24 cellular contexts compared by ENCODE assay signal in genomic region chr13:53873558-53873957, GRCh38.
DNase-seq lines count a peak whose midpoint lies in the region; ATAC-seq, FAIRE-seq and TF ChIP-seq lines count a peak whose summit lies in the region.
"Had no signal": no experiment of that assay in that cellular context is flagged by ENCODE, and none has a peak within 500 bp of the region (broad histone marks: within the 10 kb centered on the region; RNA-seq: fewer than 3 reads in every experiment).

No MANE protein-coding gene starts in this region.

- no peaks in the 10 kb centered on the region for H3K23me2 ChIP-seq in H1 (ENCODE audit: low read depth, low read length)

- no peaks in the 10 kb centered on the region for H3K36me3 Mint-ChIP-seq in chondrocyte (ENCODE audit: low read depth)
- no peaks in the 10 kb centered on the region for H3K36me3 Mint-ChIP-seq in activated T-helper 2 cell treated with anti-CD3 and anti-CD28 coated beads, Interferon-gamma antibody, Interleukin-2, Interleukin-4, amounts not matched to agents 10 μg/mL and 5 μg/mL and 100 μg/mL, durations not matched to agents 14 hours and 24 hours and 36 hours (ENCODE audit: low read depth)
- H3K36me3 Mint-ChIP-seq: activated CD4-positive, alpha-beta memory T cell treated with anti-CD3 and anti-CD28 coated beads for 36 hours; activated naive CD4-positive, alpha-beta T cell treated with anti-CD3 and anti-CD28 coated beads, Interleukin-2, amount 50 U/mL, for 24 hours; natural killer cell had no signal

- no peaks in the 10 kb centered on the region for H3K27me3 ChIP-seq in H1 (replicated peaks in 1 of 4; ENCODE audit: control insufficient read depth in 3 of 4, extremely low read depth in 1 of 4, insufficient read depth in 3 of 4, low read length in 3 of 4)
- H3K27me3 ChIP-seq: sigmoid colon, upper lobe of left lung had no signal

- H4K8ac ChIP-seq in H1 (ENCODE audit: extremely low read depth, insufficient read depth, low read length): no peak overlapping the region

- H4K20me1 ChIP-seq in H1 (replicated peaks in 1 of 2; ENCODE audit: control insufficient read depth in 1 of 2, insufficient read depth in 2 of 2, low read length in 2 of 2): no peaks in the 10 kb centered on the region

- H3K4me3 ChIP-seq in H1 (ENCODE audit: extremely low read depth in 1 of 4, insufficient read depth in 2 of 4, low read depth in 3 of 4, low read length in 4 of 4): no peak overlapping the region; a peak in 1 of 8 replicates
- H3K4me3 ChIP-seq: HAP-1, sigmoid colon, upper lobe of left lung had no signal

- no peaks in the 10 kb centered on the region for H3K9me3 Mint-ChIP-seq in chondrocyte (ENCODE audit: low read depth)
- peaks cover 20% of the 10 kb centered on the region for H3K9me3 Mint-ChIP-seq in activated T-helper 2 cell treated with anti-CD3 and anti-CD28 coated beads, Interferon-gamma antibody, Interleukin-2, Interleukin-4, amounts not matched to agents 10 μg/mL and 5 μg/mL and 100 μg/mL, durations not matched to agents 14 hours and 24 hours and 36 hours
- H3K9me3 Mint-ChIP-seq: activated naive CD4-positive, alpha-beta T cell treated with anti-CD3 and anti-CD28 coated beads, Interleukin-2, amount 50 U/mL, for 24 hours; stimulated activated naive CD8-positive, alpha-beta T cell treated with anti-CD3 and anti-CD28 coated beads, Interleukin-15, Interleukin-2, amounts not matched to agents 100 ng/mL and 50 ng/mL, for 24 hours had no signal

- TF ChIP-seq CTCF in H1 (IDR thresholded peaks at IDR 0.05; ENCODE audit: control extremely low read depth in 1 of 3, insufficient read depth in 1 of 3, low read depth in 1 of 3, low read length in 3 of 3): no peak
- no peak for TF ChIP-seq CTCF in chondrocyte (IDR thresholded peaks at IDR 0.05)

- H3K4me2 ChIP-seq in H1 (ENCODE audit: insufficient read depth in 1 of 2, low read depth in 2 of 2, low read length in 2 of 2): peak overlapping the region; percentile 14 to 26; a peak in 2 of 4 replicates

- no peak overlapping the region for H4K5ac ChIP-seq in H1 (ENCODE audit: insufficient read length, low read depth, low read length)

- no peak overlapping the region for H2BK15ac ChIP-seq in H1 (ENCODE audit: low read length)

- H2BK120ac ChIP-seq in H1 (replicated peaks; ENCODE audit: low read depth, low read length): no peak overlapping the region

- ATAC-seq in GM19455 (IDR thresholded peaks at IDR 0.05; ENCODE audit: unreplicated experiment): no peak
- ATAC-seq: natural killer cell had no signal

- no peaks in the 10 kb centered on the region for H3K4me1 Mint-ChIP-seq in chondrocyte (ENCODE audit: low read depth)
- H3K4me1 Mint-ChIP-seq in activated T-helper 2 cell treated with anti-CD3 and anti-CD28 coated beads, Interferon-gamma antibody, Interleukin-2, Interleukin-4, amounts not matched to agents 10 μg/mL and 5 μg/mL and 100 μg/mL, durations not matched to agents 14 hours and 24 hours and 36 hours (ENCODE audit: low read depth): no peaks in the 10 kb centered on the region
- H3K4me1 Mint-ChIP-seq: activated naive CD4-positive, alpha-beta T cell treated with anti-CD3 and anti-CD28 coated beads, Interleukin-2, amount 50 U/mL, for 24 hours; natural killer cell had no signal

- no peak overlapping the region for H3K23ac ChIP-seq in H1 (ENCODE audit: insufficient read length)

- DNase-seq in DMS153 (lab: John Stamatoyannopoulos, UW) (peak; percentile 96), NCI-H1092 treated with DMSO at 0.1 percent for 48 hours (lab: John Stamatoyannopoulos, UW) (peak; percentile 13), NCI-H2171 treated with DMSO at 0.1 percent for 48 hours (lab: John Stamatoyannopoulos, UW) (peak; percentile 96), H1 (ENCODE audit: low read depth in 1 of 2, low spot score in 2 of 2) (peak in 1 of 2 experiments; percentile 17), GM19239 (ENCODE audit: insufficient read length, low spot score) (no peak), chondrocyte (ENCODE audit: low spot score) (no peak)
- DNase-seq in activated T-helper 2 cell treated with anti-CD3 and anti-CD28 coated beads, Interferon-gamma antibody, Interleukin-2, Interleukin-4, amounts not matched to agents 10 μg/mL and 5 μg/mL and 100 μg/mL, durations not matched to agents 14 hours and 24 hours and 36 hours (ENCODE audit: low spot score): no peak
- DNase-seq: activated CD4-positive, alpha-beta memory T cell treated with anti-CD3 and anti-CD28 coated beads for 36 hours; activated T-cell treated with anti-CD3 and anti-CD28 coated beads, Interleukin-2, amount 50 U/mL, for 1 hour; DMS79 treated with DMSO at 0.1 percent for 48 hours; kidney glomerular epithelial cell; mesendoderm; natural killer cell; NCI-H82; sigmoid colon; stimulated activated CD4-positive, alpha-beta T cell treated with anti-CD3 and anti-CD28 coated beads, Interleukin-2, amount 100 ng/mL, for 24 hours; upper lobe of left lung had no signal

- peak; percentile 19 for FAIRE-seq in H1 (lab: Jason Lieb, UNC)
- no peak for FAIRE-seq in GM19239 (lab: Jason Lieb, UNC)
- FAIRE-seq: astrocyte, endometrium had no signal

- H3K79me1 ChIP-seq in H1 (ENCODE audit: low read depth, low read length): no peaks in the 10 kb centered on the region

- no peak for TF ChIP-seq EP300 in H1 (IDR thresholded peaks at IDR 0.05; ENCODE audit: borderline replicate concordance in 1 of 2, low read depth in 2 of 2, low read length in 2 of 2)

- POLR2A ChIA-PET in H1 (lab: Charles Lee; ENCODE audit: partially characterized antibody): no interaction called here

- H3K27me3 Mint-ChIP-seq in chondrocyte (ENCODE audit: low read depth): no peaks in the 10 kb centered on the region
- H3K27me3 Mint-ChIP-seq in activated T-helper 2 cell treated with anti-CD3 and anti-CD28 coated beads, Interferon-gamma antibody, Interleukin-2, Interleukin-4, amounts not matched to agents 10 μg/mL and 5 μg/mL and 100 μg/mL, durations not matched to agents 14 hours and 24 hours and 36 hours (ENCODE audit: low read depth): no peaks in the 10 kb centered on the region
- H3K27me3 Mint-ChIP-seq: activated CD4-positive, alpha-beta memory T cell treated with anti-CD3 and anti-CD28 coated beads for 36 hours; activated naive CD4-positive, alpha-beta T cell treated with anti-CD3 and anti-CD28 coated beads, Interleukin-2, amount 50 U/mL, for 24 hours; stimulated activated naive CD8-positive, alpha-beta T cell treated with anti-CD3 and anti-CD28 coated beads, Interleukin-15, Interleukin-2, amounts not matched to agents 100 ng/mL and 50 ng/mL, for 24 hours had no signal

- H3K56ac ChIP-seq in H1 (replicated peaks; ENCODE audit: insufficient read length, low read depth, low read length): no peak overlapping the region

- WGBS in H1 (ENCODE audit: extremely low coverage in 1 of 2, insufficient coverage in 1 of 2, insufficient read length in 1 of 2, insufficient replicate concordance in 2 of 2, low coverage in 1 of 2, low lambda C conversion rate in 2 of 2, missing lambda C conversion rate in 1 of 2), 2 experiments: 66% methylated on average over 9 of the region's 15 CpGs; no CpG with 5 or more reads in 1 of the 2 experiments

- H3K4ac ChIP-seq in H1 (replicated peaks; ENCODE audit: insufficient read length, low read depth, low read length): no peak overlapping the region

- no peak overlapping the region for H3K9ac ChIP-seq in H1 (replicated peaks in 1 of 4; ENCODE audit: extremely low read depth in 1 of 4, low read depth in 3 of 4, low read length in 3 of 4)
- H3K9ac ChIP-seq: parathyroid adenoma had no signal

- no peak overlapping the region for H4K91ac ChIP-seq in H1 (replicated peaks; ENCODE audit: insufficient read length, low read length)

- no peak overlapping the region for H2AFZ ChIP-seq in H1 (ENCODE audit: low read length)
- H2AFZ ChIP-seq: parathyroid adenoma had no signal

- H3K79me2 ChIP-seq in H1 (ENCODE audit: control insufficient read depth in 1 of 2, insufficient read depth in 2 of 2, low read length in 2 of 2): no peaks in the 10 kb centered on the region
- H3K79me2 ChIP-seq: parathyroid adenoma had no signal

- H3K4me3 Mint-ChIP-seq in chondrocyte (ENCODE audit: unreplicated experiment): no peak overlapping the region
- H3K4me3 Mint-ChIP-seq in activated T-helper 2 cell treated with anti-CD3 and anti-CD28 coated beads, Interferon-gamma antibody, Interleukin-2, Interleukin-4, amounts not matched to agents 10 μg/mL and 5 μg/mL and 100 μg/mL, durations not matched to agents 14 hours and 24 hours and 36 hours (ENCODE audit: low read depth): no peak overlapping the region
- H3K4me3 Mint-ChIP-seq: activated CD4-positive, alpha-beta memory T cell treated with anti-CD3 and anti-CD28 coated beads for 36 hours; activated naive CD4-positive, alpha-beta T cell treated with anti-CD3 and anti-CD28 coated beads, Interleukin-2, amount 50 U/mL, for 24 hours; natural killer cell; stimulated activated naive CD8-positive, alpha-beta T cell treated with anti-CD3 and anti-CD28 coated beads, Interleukin-15, Interleukin-2, amounts not matched to agents 100 ng/mL and 50 ng/mL, for 24 hours had no signal

- intact Hi-C loops in activated T-helper 2 cell treated with anti-CD3 and anti-CD28 coated beads, Interferon-gamma antibody, Interleukin-2, Interleukin-4, amounts not matched to agents 10 μg/mL and 5 μg/mL and 100 μg/mL, durations not matched to agents 14 hours and 24 hours and 36 hours (cut with micrococcal nuclease): no loop called here

- no peak overlapping the region for H2AK5ac ChIP-seq in H1 (ENCODE audit: low read depth, low read length)

- no peak overlapping the region for H2BK5ac ChIP-seq in H1 (ENCODE audit: low read depth, low read length)

- TF ChIP-seq RAD21 in H1 (IDR thresholded peaks at IDR 0.05 in 1 of 2, conservative IDR thresholded peaks at IDR 0.05 in 1 of 2; ENCODE audit: low read depth in 2 of 2, low read length in 2 of 2): no peak

- no peak overlapping the region for H3K14ac ChIP-seq in H1 (ENCODE audit: insufficient read length)

- H3K9me3 ChIP-seq in H1 (ENCODE audit: insufficient read depth in 2 of 2, low read depth in 1 of 2, low read length in 1 of 2): no peaks in the 10 kb centered on the region
- H3K9me3 ChIP-seq: sigmoid colon, upper lobe of left lung had no signal

- no peaks in the 10 kb centered on the region for H3K4me1 ChIP-seq in H1 (replicated peaks in 1 of 4; ENCODE audit: control insufficient read depth in 3 of 4, insufficient read depth in 4 of 4, low read length in 3 of 4)
- H3K4me1 ChIP-seq: HAP-1, parathyroid adenoma, sigmoid colon, upper lobe of left lung had no signal

- H3K27ac Mint-ChIP-seq in chondrocyte (ENCODE audit: unreplicated experiment): no peak overlapping the region
- H3K27ac Mint-ChIP-seq in activated T-helper 2 cell treated with anti-CD3 and anti-CD28 coated beads, Interferon-gamma antibody, Interleukin-2, Interleukin-4, amounts not matched to agents 10 μg/mL and 5 μg/mL and 100 μg/mL, durations not matched to agents 14 hours and 24 hours and 36 hours: no peak overlapping the region
- H3K27ac Mint-ChIP-seq: activated CD4-positive, alpha-beta memory T cell treated with anti-CD3 and anti-CD28 coated beads for 36 hours; activated naive CD4-positive, alpha-beta T cell treated with anti-CD3 and anti-CD28 coated beads, Interleukin-2, amount 50 U/mL, for 24 hours; natural killer cell; stimulated activated naive CD8-positive, alpha-beta T cell treated with anti-CD3 and anti-CD28 coated beads, Interleukin-15, Interleukin-2, amounts not matched to agents 100 ng/mL and 50 ng/mL, for 24 hours had no signal

- H3K18ac ChIP-seq in H1 (ENCODE audit: extremely low read depth, low read length): no peak overlapping the region

- TF ChIP-seq POLR2A in H1 (IDR thresholded peaks at IDR 0.05; ENCODE audit: control extremely low read depth in 1 of 2, low read depth in 2 of 2, low read length in 2 of 2): no peak

- H3K36me3 ChIP-seq in H1 (ENCODE audit: control insufficient read depth in 2 of 4, insufficient read depth in 4 of 4, low read length in 3 of 4): no peaks in the 10 kb centered on the region
- H3K36me3 ChIP-seq: HAP-1, sigmoid colon, upper lobe of left lung had no signal

- no peak overlapping the region for H2BK12ac ChIP-seq in H1 (ENCODE audit: low read depth, low read length)

- H3K27ac ChIP-seq in H1 (ENCODE audit: low read depth, low read length): no peak overlapping the region
- H3K27ac ChIP-seq: parathyroid adenoma, sigmoid colon, upper lobe of left lung had no signal

- H2BK20ac ChIP-seq in H1 (ENCODE audit: low read length): no peak overlapping the region

- CTCF ChIA-PET in H1 (lab: Charles Lee; ENCODE audit: partially characterized antibody): no interaction called here

Comparison
In these comparisons a context has a peak if more than half of its experiments do, and no peak if none do; other contexts are left out.
1. DNase-seq: peak in DMS153 (single experiment), NCI-H1092 treated with DMSO at 0.1 percent for 48 hours (single experiment) and NCI-H2171 treated with DMSO at 0.1 percent for 48 hours (single experiment); none in GM19239 (single experiment), chondrocyte (single experiment) and activated T-helper 2 cell treated with anti-CD3 and anti-CD28 coated beads, Interferon-gamma antibody, Interleukin-2, Interleukin-4, amounts not matched to agents 10 μg/mL and 5 μg/mL and 100 μg/mL, durations not matched to agents 14 hours and 24 hours and 36 hours (single experiment).